Comparison of ENCODE assay signal across 23 cellular contexts in the genomic region with DNA sequence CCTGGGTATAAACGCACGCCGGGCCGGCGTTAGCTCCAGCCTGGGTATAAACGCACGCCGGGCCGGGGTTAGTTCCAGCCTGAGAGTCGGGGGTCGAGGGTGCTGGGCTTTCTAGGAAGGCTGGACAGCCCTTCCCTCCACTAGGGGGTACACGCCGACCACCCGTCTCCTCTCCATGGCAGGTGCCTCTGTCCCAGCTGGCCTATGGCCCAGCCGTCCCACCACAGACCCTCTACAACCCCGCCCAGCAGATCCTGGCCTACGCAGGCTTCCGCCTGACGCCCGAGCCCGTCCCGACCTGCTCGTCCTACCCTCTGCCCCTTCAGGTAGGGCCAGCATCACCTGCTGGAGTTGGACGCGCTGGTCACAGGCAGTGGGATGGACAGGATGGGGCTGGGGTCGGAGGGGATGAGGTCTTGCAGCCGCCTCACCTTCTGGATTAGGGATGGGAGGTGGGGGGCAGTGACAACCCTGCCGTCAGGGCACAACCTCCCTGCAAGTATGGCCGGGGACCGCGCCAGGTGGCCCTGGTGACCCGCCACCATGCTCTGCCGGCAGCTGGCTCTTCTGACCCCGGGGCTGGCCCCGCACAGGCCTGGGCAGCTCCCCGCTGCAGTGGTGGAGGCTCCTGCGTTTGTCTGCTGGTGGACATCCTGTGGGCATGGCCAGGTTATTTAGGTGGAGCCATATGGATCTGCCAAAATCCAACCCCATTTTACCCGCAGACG.
"Had no signal": no experiment of that assay in that cellular context is flagged by ENCODE, and none has a peak within 500 bp of the region (broad histone marks: within the 10 kb centered on the region; RNA-seq: fewer than 3 reads in every experiment).

No MANE protein-coding gene starts in this region.

- H3K36me3 ChIP-seq: ascending aorta, brain microvascular endothelial cell, esophagus muscularis mucosa, gastrocnemius medialis, neutrophil, WERI-Rb-1 had no signal

- H3K79me2 ChIP-seq: parathyroid adenoma had no signal

- H3K4me3 ChIP-seq: ascending aorta, esophagus muscularis mucosa, gastrocnemius medialis had no signal

- H3K27me3 ChIP-seq: ascending aorta, brain microvascular endothelial cell, esophagus muscularis mucosa, gastrocnemius medialis had no signal

- H3K36me3 Mint-ChIP-seq: naive thymus-derived CD8-positive, alpha-beta T cell had no signal

- H3K27me3 Mint-ChIP-seq: activated CD4-positive, alpha-beta T cell treated with anti-CD3 and anti-CD28 coated beads for 36 hours; activated T-helper 17 cell treated with anti-CD3 and anti-CD28 coated beads, Interleukin-2, amount 50 U/mL, for 72 hours; effector memory CD8-positive, alpha-beta T cell had no signal

- DNase-seq: activated CD4-positive, alpha-beta T cell treated with anti-CD3 and anti-CD28 coated beads for 36 hours; activated CD4-positive, alpha-beta T cell treated with anti-CD3 and anti-CD28 coated beads, Interleukin-2, amount 50 U/mL, for 4 hours; activated CD8-positive, alpha-beta memory T cell treated with anti-CD3 and anti-CD28 coated beads for 24 hours; activated CD8-positive, alpha-beta memory T cell treated with anti-CD3 and anti-CD28 coated beads, Interleukin-2, amount 50 U/mL, for 4 hours; activated T-cell treated with anti-CD3 and anti-CD28 coated beads, Interleukin-2, amount 50 U/mL, for 24 hours; brain microvascular endothelial cell; central memory CD4-positive, alpha-beta T cell; effector memory CD8-positive, alpha-beta T cell; gastrocnemius medialis; islet precursor cell; mammary epithelial cell; naive thymus-derived CD8-positive, alpha-beta T cell; stimulated activated CD4-positive, alpha-beta T cell treated with anti-CD3 and anti-CD28 coated beads, Interleukin-4, amount 100 ng/mL, for 24 hours; stimulated activated naive CD4-positive, alpha-beta T cell treated with Interleukin-2 at 50 U/mL for 16 hours; T-helper 1 cell; WERI-Rb-1 had no signal

- H2AFZ ChIP-seq: parathyroid adenoma had no signal

- H3K4me1 ChIP-seq: ascending aorta, gastrocnemius medialis, parathyroid adenoma had no signal

- H3K9me3 Mint-ChIP-seq: activated T-helper 17 cell treated with anti-CD3 and anti-CD28 coated beads, Interleukin-2, amount 50 U/mL, for 72 hours had no signal

- H3K4me3 Mint-ChIP-seq: activated CD4-positive, alpha-beta T cell treated with anti-CD3 and anti-CD28 coated beads for 36 hours; activated T-cell treated with anti-CD3 and anti-CD28 coated beads, Interleukin-2, amount 50 U/mL, for 24 hours; activated T-helper 17 cell treated with anti-CD3 and anti-CD28 coated beads, Interleukin-2, amount 50 U/mL, for 72 hours; effector memory CD8-positive, alpha-beta T cell; mesothelial cell of epicardium; naive thymus-derived CD8-positive, alpha-beta T cell had no signal

- H3K27ac Mint-ChIP-seq: activated CD4-positive, alpha-beta T cell treated with anti-CD3 and anti-CD28 coated beads for 36 hours; activated naive CD4-positive, alpha-beta T cell treated with anti-CD3 and anti-CD28 coated beads, Interleukin-2, amount 50 U/mL, for 72 hours; activated T-cell treated with anti-CD3 and anti-CD28 coated beads, Interleukin-2, amount 50 U/mL, for 24 hours; activated T-helper 17 cell treated with anti-CD3 and anti-CD28 coated beads, Interleukin-2, amount 50 U/mL, for 72 hours; effector memory CD8-positive, alpha-beta T cell; mesothelial cell of epicardium; naive thymus-derived CD8-positive, alpha-beta T cell had no signal

- ATAC-seq: activated CD4-positive, alpha-beta T cell treated with anti-CD3 and anti-CD28 coated beads for 36 hours; activated naive CD4-positive, alpha-beta T cell treated with anti-CD3 and anti-CD28 coated beads, Interleukin-2, amount 50 U/mL, for 72 hours; activated T-helper 17 cell treated with anti-CD3 and anti-CD28 coated beads, Interleukin-2, amount 50 U/mL, for 72 hours; effector memory CD8-positive, alpha-beta T cell; gastrocnemius medialis; naive thymus-derived CD8-positive, alpha-beta T cell had no signal

- H3K27ac ChIP-seq: ascending aorta, brain microvascular endothelial cell, gastrocnemius medialis, neutrophil, parathyroid adenoma, WERI-Rb-1 had no signal

- H3K4me1 Mint-ChIP-seq: activated CD4-positive, alpha-beta T cell treated with anti-CD3 and anti-CD28 coated beads for 36 hours; activated T-helper 17 cell treated with anti-CD3 and anti-CD28 coated beads, Interleukin-2, amount 50 U/mL, for 72 hours had no signal
